8 cellular contexts compared by ENCODE assay signal in genomic region chr5:159209438-159210305, GRCh38. TPM values are rescaled to one million over a fixed set of nuclear protein-coding genes. Genes with fewer than 3 reads are reported as not detected.
A peak's percentile ranks its signal among the peaks of the same experiment; 100 is the strongest.
DNase-seq lines count a peak whose midpoint lies in the region; ATAC-seq and TF ChIP-seq lines count a peak whose summit lies in the region.

Gene RNF145, minus strand, starts transcription at chr5:159209553. Its CDS starts 5,936 bp downstream, at chr5:159203617.

- POLR2A ChIA-PET in activated CD4-positive, alpha-beta T cell treated with anti-CD3 and anti-CD28 coated beads, Interleukin-2, amount 10 ng/mL, durations not matched to agents 7 days and 5 days (lab: Charles Lee) = no interaction called here

- 3% methylated on average over 67 of the region's 67 CpGs for WGBS in liver

- peak within 1 kb of the TSS; percentile 86 to 97 (median 88) for H3K4me3 ChIP-seq in liver (ENCODE audit: low read depth in 1 of 3, low read length in 3 of 3)

- peak; percentile 75 for TF ChIP-seq POLR2A in GM19099 (IDR thresholded peaks at IDR 0.05; ENCODE audit: extremely low read depth, insufficient read length, low read depth)

- peaks cover 22% of the 10 kb centered on the region for H3K36me3 Mint-ChIP-seq in activated CD4-positive, alpha-beta T cell treated with anti-CD3 and anti-CD28 coated beads, Interleukin-2, amount 10 ng/mL, durations not matched to agents 7 days and 5 days (ENCODE audit: low read depth)
- H3K36me3 Mint-ChIP-seq in dendritic cell treated with granulocyte-macrophage colony-stimulating factor and Interleukin-4, amounts not matched to agents 40 ng/mL and 50 ng/mL, for 4 days (ENCODE audit: low read depth) = peaks cover 33% of the 10 kb centered on the region

- DNase-seq in Ammon's horn (ENCODE audit: low spot score) (peak; percentile 84), NCI-H524 treated with DMSO at 0.1 percent for 48 hours (lab: John Stamatoyannopoulos, UW) (peak; percentile 61)
- DNase-seq in activated CD4-positive, alpha-beta T cell treated with anti-CD3 and anti-CD28 coated beads, Interleukin-2, amount 10 ng/mL, durations not matched to agents 7 days and 5 days = peak; percentile 86
- peak; percentile 93 for DNase-seq in stimulated activated CD4-positive, alpha-beta T cell treated with anti-CD3 and anti-CD28 coated beads, Interleukin-4, amount 100 ng/mL, for 24 hours

- H3K27ac ChIP-seq in liver (ENCODE audit: low read depth in 1 of 2, low read length in 2 of 2) = peak within 1 kb of the TSS; percentile 83 to 90

- H3K27ac Mint-ChIP-seq in activated CD4-positive, alpha-beta T cell treated with anti-CD3 and anti-CD28 coated beads, Interleukin-2, amount 10 ng/mL, durations not matched to agents 7 days and 5 days = peak within 1 kb of the TSS; percentile 94
- H3K27ac Mint-ChIP-seq in dendritic cell treated with granulocyte-macrophage colony-stimulating factor and Interleukin-4, amounts not matched to agents 40 ng/mL and 50 ng/mL, for 4 days = peak within 1 kb of the TSS; percentile 100

- intact Hi-C loops in dendritic cell treated with granulocyte-macrophage colony-stimulating factor and Interleukin-4, amounts not matched to agents 40 ng/mL and 50 ng/mL, for 4 days (cut with micrococcal nuclease) = loop anchor here (2.0 to 5.0 kb wide), 2 partner anchors 31 to 53 kb away; partner anchors contain the start of gene UBLCP1

- no peaks in the 10 kb centered on the region for H3K27me3 ChIP-seq in liver (ENCODE audit: control insufficient read depth in 4 of 4, insufficient read depth in 4 of 4, low read length in 3 of 4)

- no peaks in the 10 kb centered on the region for H3K36me3 ChIP-seq in liver (ENCODE audit: control insufficient read depth in 4 of 4, insufficient read depth in 3 of 4, low read depth in 1 of 4, low read length in 3 of 4)

- peak; percentile 73 for ATAC-seq in HG03378 (IDR thresholded peaks at IDR 0.05; ENCODE audit: unreplicated experiment)

- no peak for TF ChIP-seq CTCF in liver (IDR thresholded peaks at IDR 0.05; ENCODE audit: low read depth, low read length, missing input control)

- no peaks in the 10 kb centered on the region for H3K27me3 Mint-ChIP-seq in activated CD4-positive, alpha-beta T cell treated with anti-CD3 and anti-CD28 coated beads, Interleukin-2, amount 10 ng/mL, durations not matched to agents 7 days and 5 days
- no peaks in the 10 kb centered on the region for H3K27me3 Mint-ChIP-seq in dendritic cell treated with granulocyte-macrophage colony-stimulating factor and Interleukin-4, amounts not matched to agents 40 ng/mL and 50 ng/mL, for 4 days

- no peak for TF ChIP-seq RAD21 in liver (IDR thresholded peaks at IDR 0.05)

- peaks cover 51% of the 10 kb centered on the region for H3K4me1 Mint-ChIP-seq in activated CD4-positive, alpha-beta T cell treated with anti-CD3 and anti-CD28 coated beads, Interleukin-2, amount 10 ng/mL, durations not matched to agents 7 days and 5 days
- peaks cover 69% of the 10 kb centered on the region for H3K4me1 Mint-ChIP-seq in dendritic cell treated with granulocyte-macrophage colony-stimulating factor and Interleukin-4, amounts not matched to agents 40 ng/mL and 50 ng/mL, for 4 days (ENCODE audit: low read depth)

- no peaks in the 10 kb centered on the region for H3K9me3 ChIP-seq in liver (ENCODE audit: control insufficient read depth in 4 of 4, low read length in 3 of 4)

- peak within 1 kb of the TSS; percentile 85 for H3K4me3 Mint-ChIP-seq in activated CD4-positive, alpha-beta T cell treated with anti-CD3 and anti-CD28 coated beads, Interleukin-2, amount 10 ng/mL, durations not matched to agents 7 days and 5 days
- H3K4me3 Mint-ChIP-seq in dendritic cell treated with granulocyte-macrophage colony-stimulating factor and Interleukin-4, amounts not matched to agents 40 ng/mL and 50 ng/mL, for 4 days = peak within 1 kb of the TSS; percentile 99

- CTCF ChIA-PET in activated CD4-positive, alpha-beta T cell treated with anti-CD3 and anti-CD28 coated beads, Interleukin-2, amount 10 ng/mL, durations not matched to agents 7 days and 5 days (lab: Charles Lee) = no interaction called here

- H3K9me3 Mint-ChIP-seq in activated CD4-positive, alpha-beta T cell treated with anti-CD3 and anti-CD28 coated beads, Interleukin-2, amount 10 ng/mL, durations not matched to agents 7 days and 5 days = no peaks in the 10 kb centered on the region
- no peaks in the 10 kb centered on the region for H3K9me3 Mint-ChIP-seq in dendritic cell treated with granulocyte-macrophage colony-stimulating factor and Interleukin-4, amounts not matched to agents 40 ng/mL and 50 ng/mL, for 4 days

- H3K9ac ChIP-seq in liver (ENCODE audit: low read depth in 1 of 2, low read length in 2 of 2) = peak within 1 kb of the TSS; percentile 68 to 87

- peaks cover 2 to 20% (median 13%) of the 10 kb centered on the region in 4 donors for H3K4me1 ChIP-seq in liver (ENCODE audit: control insufficient read depth in 4 of 4, insufficient read depth in 4 of 4, low read length in 3 of 4)

TF ChIP-seq in liver, 16 proteins besides CTCF, POLR2A, EP300 and RAD21:
- TF ChIP-seq GABPA (IDR thresholded peaks at IDR 0.05 in 1 of 2, conservative IDR thresholded peaks at IDR 0.05 in 1 of 2) (peak in 1 of 2 donors; percentile 25), EGR1 (IDR thresholded peaks at IDR 0.05; ENCODE audit: low read depth in 2 of 2) (peak; percentile 95 to 98), SP1 (IDR thresholded peaks at IDR 0.05) (no peak), YY1 (IDR thresholded peaks at IDR 0.05) (peak; percentile 86), MAX (IDR thresholded peaks at IDR 0.05) (peak; percentile 88)

RNA-seq across cellular contexts. Expression of gene RNF145, which starts in this region (rescaled TPM):
- total RNA-seq in activated CD4-positive, alpha-beta T cell treated with anti-CD3 and anti-CD28 coated beads, Interleukin-2, amount 10 ng/mL, durations not matched to agents 7 days and 5 days = 100 to 1,000 TPM; 133 to 145 TPM
- 10 to 100 TPM; 13.0 to 34.6 TPM for total RNA-seq in liver
- polyA plus RNA-seq in liver = 10 to 100 TPM in 1 of 2 donors, 1 to 10 TPM in 1; 2.9 to 10.5 TPM

Comparison
In these comparisons a context has a peak if more than half of its experiments do, and no peak if none do; other contexts are left out.
1. Peak in every context shown above with its lines: DNase-seq, ATAC-seq, H3K4me3 ChIP-seq and H3K27ac ChIP-seq.